ENCODE assay signal across 23 cellular contexts in genomic region chr1:8147922-8148321, GRCh38.
DNase-seq lines count a peak whose midpoint lies in the region; ATAC-seq and TF ChIP-seq lines count a peak whose summit lies in the region.
"Had no signal": no experiment of that assay in that cellular context is flagged by ENCODE, and none has a peak within 500 bp of the region (broad histone marks: within the 10 kb centered on the region; RNA-seq: fewer than 3 reads in every experiment).

No MANE protein-coding gene starts in this region.

- in situ Hi-C loops in Panc1 (cut with HindIII; ENCODE audit: low pct_unique_long_range_greater_than_20kb, low sequenced_read_pairs): no loop called here

- no peak for ATAC-seq in CD4-positive, CD25-positive, alpha-beta regulatory T cell (ENCODE audit: low read depth in 2 of 2)
- ATAC-seq in Panc1 (peak; percentile 46; the same call in 1 of the 2 replicates), GM19455 (IDR thresholded peaks at IDR 0.05; ENCODE audit: unreplicated experiment) (no peak)
- ATAC-seq: activated CD4-positive, alpha-beta T cell treated with anti-CD3 and anti-CD28 coated beads for 36 hours; natural killer cell treated with Interleukin-12 subunit alpha and Interleukin-12 subunit beta and Interleukin-15 and Interleukin-18, amount 100 ng/mL, for 72 hours had no signal

- DNase-seq in CD4-positive, CD25-positive, alpha-beta regulatory T cell: no peak
- DNase-seq in Panc1 (ENCODE audit: low read depth, low spot score) (no peak), epithelial cell of esophagus (ENCODE audit: low read depth) (peak; percentile 59), LoVo (ENCODE audit: low spot score) (no peak), COLO668 (lab: John Stamatoyannopoulos, UW; ENCODE audit: unreplicated experiment) (no peak)
- DNase-seq in stimulated activated CD4-positive, alpha-beta T cell treated with anti-CD3 and anti-CD28 coated beads, Interleukin-1b, Interleukin-23, amount 100 ng/mL, for 48 hours: no peak
- DNase-seq: activated CD4-positive, alpha-beta T cell treated with anti-CD3 and anti-CD28 coated beads for 36 hours; NCI-H1436; NCI-H2171 treated with DMSO at 0.1 percent for 48 hours; NCI-H82; OCI-M1; SIG-M5; stimulated activated naive CD4-positive, alpha-beta T cell had no signal

- no peaks in the 10 kb centered on the region for H3K36me3 Mint-ChIP-seq in CD4-positive, CD25-positive, alpha-beta regulatory T cell
- H3K36me3 Mint-ChIP-seq: activated naive CD8-positive, alpha-beta T cell; CD14-positive monocyte; memory B cell; natural killer cell treated with Interleukin-12 subunit alpha and Interleukin-12 subunit beta and Interleukin-15 and Interleukin-18, amount 100 ng/mL, for 72 hours had no signal

- no peaks in the 10 kb centered on the region for H3K27me3 ChIP-seq in CD4-positive, CD25-positive, alpha-beta regulatory T cell (ENCODE audit: control insufficient read depth, insufficient read depth, low read length)
- H3K27me3 ChIP-seq in Panc1 (ENCODE audit: control insufficient read depth, insufficient read depth, low read length) (no peaks in the 10 kb centered on the region), muscle layer of duodenum (ENCODE audit: low read depth, low read length) (no peaks in the 10 kb centered on the region)
- H3K27me3 ChIP-seq: hepatocyte had no signal

- no peak overlapping the region for H3K4me3 Mint-ChIP-seq in CD4-positive, CD25-positive, alpha-beta regulatory T cell
- H3K4me3 Mint-ChIP-seq: activated CD4-positive, alpha-beta T cell treated with anti-CD3 and anti-CD28 coated beads for 36 hours; activated naive CD8-positive, alpha-beta T cell; memory B cell; natural killer cell treated with Interleukin-12 subunit alpha and Interleukin-12 subunit beta and Interleukin-15 and Interleukin-18, amount 100 ng/mL, for 72 hours had no signal

- H3K36me3 ChIP-seq in CD4-positive, CD25-positive, alpha-beta regulatory T cell (ENCODE audit: control insufficient read depth, insufficient read depth, low read length): no peaks in the 10 kb centered on the region
- H3K36me3 ChIP-seq in Panc1 (ENCODE audit: control insufficient read depth, insufficient read depth, low read length) (no peaks in the 10 kb centered on the region), muscle layer of duodenum (ENCODE audit: control insufficient read depth in 1 of 2, insufficient read depth in 2 of 2, low read length in 2 of 2) (no peaks in the 10 kb centered on the region)
- H3K36me3 ChIP-seq: thoracic aorta had no signal

- intact Hi-C loops in Panc1 (cut with micrococcal nuclease; ENCODE audit: unreplicated experiment): loop anchor here (1.0 kb wide), 1 partner anchor 23 kb away; no protein-coding TSS in a partner anchor

- CTCF ChIA-PET in Panc1 (lab: Charles Lee): no interaction called here

- no peak overlapping the region for H3K27ac ChIP-seq in CD4-positive, CD25-positive, alpha-beta regulatory T cell (ENCODE audit: insufficient read depth, low read length, poor library complexity, severe bottlenecking)
- peak overlapping the region; percentile 91 for H3K27ac ChIP-seq in Panc1 (ENCODE audit: low read length)
- H3K27ac ChIP-seq in muscle layer of duodenum (ENCODE audit: low read length): peak overlapping the region; percentile 54
- H3K27ac ChIP-seq: coronary artery, hepatocyte, thoracic aorta had no signal

- peaks cover 10 to 82% (median 51%) of the 10 kb centered on the region in 4 donors for H3K4me1 Mint-ChIP-seq in CD4-positive, CD25-positive, alpha-beta regulatory T cell
- H3K4me1 Mint-ChIP-seq: CD14-positive monocyte, memory B cell had no signal

- peak overlapping the region; percentile 47 to 91 (median 76) for H3K27ac Mint-ChIP-seq in CD4-positive, CD25-positive, alpha-beta regulatory T cell
- H3K27ac Mint-ChIP-seq: activated CD4-positive, alpha-beta T cell treated with anti-CD3 and anti-CD28 coated beads for 36 hours; activated naive CD8-positive, alpha-beta T cell; CD14-positive monocyte; memory B cell; natural killer cell treated with Interleukin-12 subunit alpha and Interleukin-12 subunit beta and Interleukin-15 and Interleukin-18, amount 100 ng/mL, for 72 hours; progenitor cell of endocrine pancreas had no signal

- BruUV-seq in Panc1 (replicated peaks; lab: Mats Ljungman, UMichigan): no TSS peak

- H3K4me1 ChIP-seq in CD4-positive, CD25-positive, alpha-beta regulatory T cell (ENCODE audit: control insufficient read depth, insufficient read depth, low read length, poor library complexity, severe bottlenecking): peaks cover 30% of the 10 kb centered on the region
- H3K4me1 ChIP-seq in Panc1 (ENCODE audit: control insufficient read depth, insufficient read depth, low read length) (peaks cover 19% of the 10 kb centered on the region), muscle layer of duodenum (ENCODE audit: control insufficient read depth in 1 of 2, insufficient read depth in 2 of 2, low read length in 2 of 2) (peaks cover 0 to 2% of the 10 kb centered on the region in 2 donors)

- H3K4me3 ChIP-seq in CD4-positive, CD25-positive, alpha-beta regulatory T cell (ENCODE audit: low read depth, low read length): no peak overlapping the region
- H3K4me3 ChIP-seq in Panc1 (ENCODE audit: low read depth in 2 of 2, low read length in 2 of 2) (no peak overlapping the region), epithelial cell of esophagus (ENCODE audit: low read length) (no peak overlapping the region), muscle layer of duodenum (ENCODE audit: low read depth in 1 of 2, low read length in 2 of 2) (no peak overlapping the region)
- H3K4me3 ChIP-seq: coronary artery, hepatocyte, thoracic aorta had no signal

- no peaks in the 10 kb centered on the region for H3K9me3 ChIP-seq in CD4-positive, CD25-positive, alpha-beta regulatory T cell (ENCODE audit: control insufficient read depth in 2 of 2, low read length in 2 of 2)
- H3K9me3 ChIP-seq in Panc1 (ENCODE audit: control insufficient read depth, insufficient read depth, low read depth, low read length): no peaks in the 10 kb centered on the region
- no peaks in the 10 kb centered on the region for H3K9me3 ChIP-seq in muscle layer of duodenum (ENCODE audit: control insufficient read depth in 1 of 2, low read length in 2 of 2)
- H3K9me3 ChIP-seq: thoracic aorta had no signal

- peaks cover 0 to 4% (median 0%) of the 10 kb centered on the region in 7 donors for H3K9me3 Mint-ChIP-seq in CD4-positive, CD25-positive, alpha-beta regulatory T cell
- H3K9me3 Mint-ChIP-seq: memory B cell; natural killer cell treated with Interleukin-12 subunit alpha and Interleukin-12 subunit beta and Interleukin-15 and Interleukin-18, amount 100 ng/mL, for 72 hours had no signal

- POLR2A ChIA-PET in Panc1 (lab: Charles Lee): interaction anchor here (0.6 kb wide), 2 partner anchors 136 to 363 kb away, joined by 3 read pairs; no protein-coding TSS in a partner anchor

- peaks cover 7% of the 10 kb centered on the region for H3K27me3 Mint-ChIP-seq in CD4-positive, CD25-positive, alpha-beta regulatory T cell
- H3K27me3 Mint-ChIP-seq: progenitor cell of endocrine pancreas had no signal

- TF ChIP-seq CTCF in Panc1 (IDR thresholded peaks at IDR 0.05) (no peak), epithelial cell of esophagus (IDR thresholded peaks at IDR 0.05; ENCODE audit: insufficient read depth, low read depth, low read length, missing control alignments) (no peak)
